In the genomic region with DNA sequence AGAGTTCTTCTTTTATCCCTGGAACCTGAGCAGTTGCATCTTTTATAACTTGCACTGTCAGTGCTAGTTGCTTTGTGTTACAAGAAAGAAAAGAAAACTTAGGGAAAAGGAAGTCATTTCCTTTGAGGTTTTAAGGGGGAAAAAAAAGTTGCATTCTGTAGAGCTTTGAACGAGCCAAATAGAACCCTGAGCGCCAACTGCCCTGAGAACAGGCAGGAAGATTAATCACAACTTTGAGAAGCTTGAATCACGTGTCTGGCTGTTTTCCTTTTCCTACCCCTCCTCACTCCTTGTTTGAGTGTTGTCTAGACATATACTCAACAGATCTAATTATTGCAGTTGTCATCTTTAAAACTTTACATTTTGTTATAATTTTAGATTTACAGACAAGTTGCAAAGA, we compare ENCODE assay signal across 9 cellular contexts. TPM values are rescaled to one million over a fixed set of nuclear protein-coding genes. Genes with fewer than 3 reads are reported as not detected.
A peak's percentile ranks its signal among the peaks of the same experiment; 100 is the strongest.
DNase-seq lines count a peak whose midpoint lies in the region; ATAC-seq and TF ChIP-seq lines count a peak whose summit lies in the region.
"Had no signal": no experiment of that assay in that cellular context is flagged by ENCODE, and none has a peak within 500 bp of the region (broad histone marks: within the 10 kb centered on the region; RNA-seq: fewer than 3 reads in every experiment).

No MANE protein-coding gene starts in this region.

- peak overlapping the region; percentile 38 to 75 (median 62) for H3K4me3 Mint-ChIP-seq in CD4-positive, alpha-beta memory T cell
- no peak overlapping the region for H3K4me3 Mint-ChIP-seq in memory B cell

- H3K27me3 Mint-ChIP-seq in CD4-positive, alpha-beta memory T cell, result no peaks in the 10 kb centered on the region
- H3K27me3 Mint-ChIP-seq in memory B cell, result no peaks in the 10 kb centered on the region

- in situ Hi-C loops in brain microvascular endothelial cell (cut with HindIII; ENCODE audit: low pct_ligation_motif_present, low sequenced_read_pairs), result no loop called here

- H3K27ac ChIP-seq in CD4-positive, alpha-beta memory T cell (ENCODE audit: low read depth, low read length), result peak overlapping the region; percentile 35
- H3K27ac ChIP-seq in KOPT-K1 (ENCODE audit: low read depth, low read length, poor library complexity, severe bottlenecking) (peak overlapping the region; percentile 14), brain microvascular endothelial cell (no peak overlapping the region), SJCRH30 (no peak overlapping the region)
- H3K27ac ChIP-seq: pancreas had no signal

- H3K36me3 ChIP-seq in CD4-positive, alpha-beta memory T cell (ENCODE audit: insufficient read depth, low read length), result no peaks in the 10 kb centered on the region
- H3K36me3 ChIP-seq in KOPT-K1 (ENCODE audit: insufficient read depth, low read length), result 0 out of 2 replicates have a peak, but pooled peaks cover 4% of the 10 kb centered on the region
- H3K36me3 ChIP-seq in brain microvascular endothelial cell (replicated peaks), result peaks cover 2% of the 10 kb centered on the region
- H3K36me3 ChIP-seq in SJCRH30, result no peaks in the 10 kb centered on the region; the same call in 1 of the 2 replicates
- H3K36me3 ChIP-seq: pancreas had no signal

- peak overlapping the region; percentile 54 to 91 (median 78) for H3K27ac Mint-ChIP-seq in CD4-positive, alpha-beta memory T cell
- H3K27ac Mint-ChIP-seq in memory B cell, result peak overlapping the region; percentile 41

- DNase-seq in CD4-positive, alpha-beta memory T cell, result peak in 1 of 5 donors; percentile 64
- DNase-seq in brain microvascular endothelial cell (peak; percentile 48), memory B cell (ENCODE audit: low spot score in 2 of 2) (no peak), SJCRH30 (no peak), left colon (no peak)
- DNase-seq: pancreas had no signal

- no peak for ATAC-seq in memory B cell (ENCODE audit: low read depth)
- ATAC-seq in GM18868 (IDR thresholded peaks at IDR 0.05; ENCODE audit: unreplicated experiment), result no peak
- no peak for ATAC-seq in left colon
- no peak for ATAC-seq in GM19035 (IDR thresholded peaks at IDR 0.05; ENCODE audit: unreplicated experiment)

- no peaks in the 10 kb centered on the region for H3K27me3 ChIP-seq in CD4-positive, alpha-beta memory T cell (ENCODE audit: insufficient read depth, low read length)
- H3K27me3 ChIP-seq in brain microvascular endothelial cell (replicated peaks) (no peaks in the 10 kb centered on the region), SJCRH30 (no peaks in the 10 kb centered on the region)
- H3K27me3 ChIP-seq: pancreas had no signal

- TF ChIP-seq CTCF in brain microvascular endothelial cell (IDR thresholded peaks at IDR 0.05; ENCODE audit: low read depth, low read length, missing control alignments), result no peak

- H3K4me1 ChIP-seq in CD4-positive, alpha-beta memory T cell (ENCODE audit: insufficient read depth, low read length), result peaks cover 97% of the 10 kb centered on the region
- no peaks in the 10 kb centered on the region for H3K4me1 ChIP-seq in SJCRH30

- peaks cover 67 to 98% (median 84%) of the 10 kb centered on the region in 4 donors for H3K4me1 Mint-ChIP-seq in CD4-positive, alpha-beta memory T cell
- peaks cover 29% of the 10 kb centered on the region for H3K4me1 Mint-ChIP-seq in memory B cell

- H3K36me3 Mint-ChIP-seq in CD4-positive, alpha-beta memory T cell, result peaks cover 15 to 16% of the 10 kb centered on the region in 2 donors
- H3K36me3 Mint-ChIP-seq in memory B cell, result peaks cover 13% of the 10 kb centered on the region

- CTCF ChIA-PET in CD4-positive, alpha-beta memory T cell (lab: Charles Lee; ENCODE audit: partially characterized antibody), result interaction anchor here (0.8 to 5.3 kb wide), 9 partner anchors 9 to 111 kb away, joined by 3 to 42 read pairs (median 4); a partner anchor contains a TSS

- H3K9me3 Mint-ChIP-seq in CD4-positive, alpha-beta memory T cell, result peaks cover 0 to 2% (median 0%) of the 10 kb centered on the region in 8 donors
- H3K9me3 Mint-ChIP-seq in memory B cell, result peaks cover 4% of the 10 kb centered on the region

- intact Hi-C loops in CD4-positive, alpha-beta memory T cell (cut with micrococcal nuclease), result loop anchor here (1.0 to 2.0 kb wide), 2 partner anchors 12 to 15 kb away; a partner anchor contains a TSS
- intact Hi-C loops in left colon (cut with DNase I, micrococcal nuclease), result loop anchor here in 1 of 2 donors (10.0 kb wide), 1 partner anchor 55 kb away; no protein-coding TSS in a partner anchor

- POLR2A ChIA-PET in CD4-positive, alpha-beta memory T cell (lab: Charles Lee; ENCODE audit: partially characterized antibody), result interaction anchor here (0.6 to 5.4 kb wide), 7 partner anchors 9 to 33 kb away, joined by 3 to 73 read pairs (median 5); a partner anchor contains a TSS

- no peaks in the 10 kb centered on the region for H3K9me3 ChIP-seq in CD4-positive, alpha-beta memory T cell (ENCODE audit: control insufficient read depth in 1 of 2, low read length in 2 of 2)
- H3K9me3 ChIP-seq in KOPT-K1 (ENCODE audit: insufficient read depth, low read length, poor library complexity, severe bottlenecking) (peaks cover 7% of the 10 kb centered on the region), SJCRH30 (replicated peaks) (no peaks in the 10 kb centered on the region)
- H3K9me3 ChIP-seq: pancreas had no signal

- no peak overlapping the region for H3K4me3 ChIP-seq in CD4-positive, alpha-beta memory T cell (ENCODE audit: low read length in 2 of 2)
- no peak overlapping the region for H3K4me3 ChIP-seq in brain microvascular endothelial cell (ENCODE audit: low read depth, low read length)
- no peak overlapping the region for H3K4me3 ChIP-seq in SJCRH30
- H3K4me3 ChIP-seq: pancreas had no signal

RNA-seq across cellular contexts. Expression of a gene that starts 12.5 kb away (rescaled TPM):
- total RNA-seq in CD4-positive, alpha-beta memory T cell, result 100 to 1,000 TPM; 115 to 128 TPM
- polyA plus RNA-seq in CD4-positive, alpha-beta memory T cell, result 10 to 100 TPM; 10.7 to 21.8 TPM
- total RNA-seq in SJCRH30 (2014; rRNA removed; shearing (Covaris generic)), result 32.7 and 40.3 TPM in 2 replicates
- total RNA-seq in left colon, result 10 to 100 TPM; 24.5 to 32.8 TPM

Comparison
In these comparisons a context has a peak if more than half of its experiments do, and no peak if none do; other contexts are left out.
1. H3K27ac ChIP-seq: peak in CD4-positive, alpha-beta memory T cell (single experiment) and KOPT-K1 (single experiment); none in brain microvascular endothelial cell (single experiment) and SJCRH30 (single experiment).